ENCODE assay signal across 20 cellular contexts in the genomic region with DNA sequence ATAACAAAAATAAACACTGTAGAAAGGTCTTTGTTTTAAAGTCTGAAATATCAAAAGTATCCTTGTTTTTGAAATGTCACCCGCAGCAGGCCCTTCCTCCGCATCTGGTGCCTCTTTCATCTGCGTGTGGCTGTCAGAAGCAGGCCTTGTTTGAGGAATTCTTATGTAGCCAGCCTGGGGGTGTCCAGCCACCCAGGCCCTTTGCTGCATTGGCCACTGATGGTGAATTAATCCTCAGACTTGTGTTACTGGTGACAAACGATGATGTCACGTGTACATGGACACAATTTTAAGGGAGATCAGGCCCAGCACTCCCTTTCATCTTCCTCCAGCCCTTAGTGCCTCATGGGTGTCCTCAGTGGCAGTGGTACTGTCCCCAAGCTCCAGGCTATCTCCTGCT.
"Had no signal": no experiment of that assay in that cellular context is flagged by ENCODE, and none has a peak within 500 bp of the region (broad histone marks: within the 10 kb centered on the region; RNA-seq: fewer than 3 reads in every experiment).

No MANE protein-coding gene starts in this region.

- H3K9me3 ChIP-seq: left lung, prostate gland, thyroid gland, uterus had no signal

- ATAC-seq: activated CD8-positive, alpha-beta memory T cell treated with anti-CD3 and anti-CD28 coated beads, Interleukin-2, amount 10 ng/mL, durations not matched to agents 7 days and 5 days; activated T-helper 17 cell treated with anti-CD3 and anti-CD28 coated beads, Interleukin-2, amount 50 U/mL, for 72 hours; foreskin keratinocyte; left lung; right cardiac atrium; stimulated activated effector memory CD8-positive, alpha-beta T cell treated with anti-CD3 and anti-CD28 coated beads, Interleukin-12 subunit alpha, Interleukin-12 subunit beta, amount 100 ng/mL, for 72 hours had no signal

- DNase-seq: activated CD4-positive, alpha-beta memory T cell treated with anti-CD3 and anti-CD28 coated beads, Interleukin-2, amount 10 ng/mL, durations not matched to agents 7 days and 5 days; activated CD4-positive, alpha-beta T cell treated with anti-CD3 and anti-CD28 coated beads for 48 hours; activated CD4-positive, CD25-positive, alpha-beta regulatory T cell; activated CD8-positive, alpha-beta memory T cell treated with anti-CD3 and anti-CD28 coated beads, Interleukin-2, amount 10 ng/mL, durations not matched to agents 7 days and 5 days; activated naive CD4-positive, alpha-beta T cell; activated naive CD8-positive, alpha-beta T cell treated with anti-CD3 and anti-CD28 coated beads for 36 hours; amniotic stem cell; foreskin keratinocyte; kidney; left lung; right cardiac atrium; small intestine; stimulated activated CD4-positive, alpha-beta T cell treated with anti-CD3 and anti-CD28 coated beads, Interleukin-15, amount 100 ng/mL, for 24 hours; stimulated activated CD4-positive, alpha-beta T cell treated with anti-CD3 and anti-CD28 coated beads, Interleukin-2, amount 100 ng/mL, for 48 hours; thyroid gland; uterus had no signal

- H3K36me3 ChIP-seq: cardiac muscle cell, left lung, prostate gland, thyroid gland, uterus had no signal

- H3K27ac ChIP-seq: cardiac muscle cell, foreskin keratinocyte, left lung, prostate gland, thyroid gland, uterus had no signal

- H3K27me3 ChIP-seq: cardiac muscle cell, left lung, thyroid gland, uterus had no signal

- H3K4me3 ChIP-seq: cardiac muscle cell, left lung, prostate gland, thyroid gland, uterus had no signal

- H3K4me1 ChIP-seq: foreskin keratinocyte, left lung, prostate gland, thyroid gland, uterus had no signal
